ENCODE assay signal across 9 cellular contexts in the genomic region with DNA sequence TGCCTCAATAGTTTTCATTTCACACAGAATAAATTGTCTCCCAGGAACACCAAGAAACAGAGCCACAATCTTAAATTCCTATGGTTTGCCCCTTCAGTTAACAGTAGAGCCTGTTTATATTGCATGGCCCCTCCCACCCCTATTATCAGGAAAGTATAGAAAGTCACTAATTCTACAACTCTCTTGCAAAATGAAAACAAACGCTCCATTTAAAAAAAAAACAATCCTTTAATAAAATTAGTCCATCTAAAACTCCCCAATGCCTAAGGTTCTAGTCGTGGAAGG. TPM values are rescaled to one million over a fixed set of nuclear protein-coding genes. Genes with fewer than 3 reads are reported as not detected.
DNase-seq lines count a peak whose midpoint lies in the region; ATAC-seq, FAIRE-seq and TF ChIP-seq lines count a peak whose summit lies in the region.
"Had no signal": no experiment of that assay in that cellular context is flagged by ENCODE, and none has a peak within 500 bp of the region (broad histone marks: within the 10 kb centered on the region; RNA-seq: fewer than 3 reads in every experiment).

No MANE protein-coding gene starts in this region.

- H3K36me3 ChIP-seq in bronchial epithelial cell (ENCODE audit: control insufficient read depth, insufficient read depth, low read length) (peaks cover 18% of the 10 kb centered on the region), mucosa of rectum (ENCODE audit: control insufficient read depth in 2 of 2, insufficient read depth in 2 of 2, low read length in 2 of 2) (peaks cover 11 to 29% of the 10 kb centered on the region in 2 donors)

- H3K4me1 ChIP-seq in mucosa of rectum (ENCODE audit: control insufficient read depth in 2 of 2, insufficient read depth in 2 of 2, low read length in 2 of 2), result peaks cover 17 to 18% of the 10 kb centered on the region in 2 donors

- no peak for FAIRE-seq in bronchial epithelial cell (lab: Jason Lieb, UNC)

- peak overlapping the region; percentile 66 to 84 for H3K9ac ChIP-seq in mucosa of rectum (ENCODE audit: low read depth in 1 of 2, low read length in 2 of 2)

- peak overlapping the region; percentile 68 for H3K4me3 ChIP-seq in bronchial epithelial cell (ENCODE audit: low read depth, low read length)
- peak overlapping the region; percentile 85 to 90 for H3K4me3 ChIP-seq in mucosa of rectum (ENCODE audit: low read length in 2 of 2)

- DNase-seq in stimulated activated naive CD8-positive, alpha-beta T cell treated with anti-CD3 and anti-CD28 coated beads, Interleukin-15, Interleukin-2, amounts not matched to agents 100 U/mL and 50 U/mL, for 24 hours, result no peak
- DNase-seq in bronchial epithelial cell (ENCODE audit: low read depth) (no peak), GM03348 (ENCODE audit: low spot score) (no peak), amniotic stem cell (lab: John Stamatoyannopoulos, UW) (no peak), kidney glomerular epithelial cell (lab: John Stamatoyannopoulos, UW) (no peak)
- DNase-seq: cortex of kidney had no signal

- no peak for ATAC-seq in stimulated activated naive CD8-positive, alpha-beta T cell treated with anti-CD3 and anti-CD28 coated beads, Interleukin-15, Interleukin-2, amounts not matched to agents 100 U/mL and 50 U/mL, for 24 hours
- ATAC-seq in GM21528 (IDR thresholded peaks at IDR 0.05; ENCODE audit: low FRiP score, unreplicated experiment), result no peak

- H3K9me3 ChIP-seq in mucosa of rectum (ENCODE audit: control insufficient read depth in 2 of 2, low read length in 2 of 2), result no peaks in the 10 kb centered on the region

- no peaks in the 10 kb centered on the region for H3K27me3 Mint-ChIP-seq in stimulated activated naive CD8-positive, alpha-beta T cell treated with anti-CD3 and anti-CD28 coated beads, Interleukin-15, Interleukin-2, amounts not matched to agents 100 ng/mL and 50 ng/mL, for 24 hours

- H3K27me3 ChIP-seq in bronchial epithelial cell (ENCODE audit: control insufficient read depth, insufficient read depth, low read length) (no peaks in the 10 kb centered on the region), mucosa of rectum (ENCODE audit: control insufficient read depth in 2 of 2, insufficient read depth in 2 of 2, low read length in 2 of 2) (no peaks in the 10 kb centered on the region)

- peaks cover 53% of the 10 kb centered on the region for H3K36me3 Mint-ChIP-seq in stimulated activated naive CD8-positive, alpha-beta T cell treated with anti-CD3 and anti-CD28 coated beads, Interleukin-15, Interleukin-2, amounts not matched to agents 100 ng/mL and 50 ng/mL, for 24 hours (ENCODE audit: low read depth)

- H3K4me1 Mint-ChIP-seq in stimulated activated naive CD8-positive, alpha-beta T cell treated with anti-CD3 and anti-CD28 coated beads, Interleukin-15, Interleukin-2, amounts not matched to agents 100 ng/mL and 50 ng/mL, for 24 hours (ENCODE audit: low read depth), result peaks cover 37% of the 10 kb centered on the region

- H3K9me3 Mint-ChIP-seq in stimulated activated naive CD8-positive, alpha-beta T cell treated with anti-CD3 and anti-CD28 coated beads, Interleukin-15, Interleukin-2, amounts not matched to agents 100 ng/mL and 50 ng/mL, for 24 hours, result no peaks in the 10 kb centered on the region

- H3K27ac Mint-ChIP-seq in stimulated activated naive CD8-positive, alpha-beta T cell treated with anti-CD3 and anti-CD28 coated beads, Interleukin-15, Interleukin-2, amounts not matched to agents 100 ng/mL and 50 ng/mL, for 24 hours, result peak overlapping the region; percentile 82

- H3K4me3 Mint-ChIP-seq in stimulated activated naive CD8-positive, alpha-beta T cell treated with anti-CD3 and anti-CD28 coated beads, Interleukin-15, Interleukin-2, amounts not matched to agents 100 ng/mL and 50 ng/mL, for 24 hours, result peak overlapping the region; percentile 92

- TF ChIP-seq CTCF in bronchial epithelial cell (IDR thresholded peaks at IDR 0.05; ENCODE audit: insufficient read depth, low read length, severe bottlenecking), result no peak

- peak overlapping the region; percentile 86 to 90 for H3K27ac ChIP-seq in mucosa of rectum (ENCODE audit: low read depth in 2 of 2, low read length in 2 of 2)

RNA-seq across cellular contexts. Expression of a gene that starts 8.0 kb away (rescaled TPM):
- 9.5 and 12.1 TPM in 2 replicates for total RNA-seq in bronchial epithelial cell

RNA-seq across cellular contexts. Expression of a gene that starts 8.9 kb away (rescaled TPM):
- 6.3 and 10.0 TPM in 2 replicates for total RNA-seq in bronchial epithelial cell

RNA-seq across cellular contexts. Expression of a gene that starts 13.5 kb away (rescaled TPM):
- 1.3 and 2.3 TPM in 2 replicates for total RNA-seq in bronchial epithelial cell

RNA-seq across cellular contexts. Expression of a gene that starts 26.0 kb away (rescaled TPM):
- 24.5 and 27.0 TPM in 2 replicates for total RNA-seq in bronchial epithelial cell

RNA-seq across cellular contexts. Expression of a gene that starts 27.8 kb away (rescaled TPM):
- 12.4 TPM in 2 replicates for total RNA-seq in bronchial epithelial cell
